Comparison of ENCODE assay signal across 24 cellular contexts in the genomic region with DNA sequence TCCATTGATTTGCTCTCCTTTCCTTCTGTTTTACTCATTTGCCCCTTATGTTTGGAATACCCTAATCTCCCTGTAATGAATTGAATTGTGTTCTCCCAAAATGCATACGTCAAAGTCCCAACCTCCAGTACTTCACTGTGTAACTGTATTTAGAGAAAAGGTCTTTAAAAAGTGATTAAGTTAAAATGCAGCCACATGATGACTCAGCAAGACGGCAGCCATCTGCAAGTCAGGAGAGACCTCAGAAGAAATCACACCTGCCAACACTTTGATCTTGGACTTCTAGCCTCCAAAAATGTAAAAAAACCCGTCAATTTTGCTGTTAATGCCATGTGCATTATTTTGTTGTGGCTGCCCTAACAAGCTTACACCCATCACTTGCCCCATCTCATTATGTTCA.
DNase-seq lines count a peak whose midpoint lies in the region; ATAC-seq and TF ChIP-seq lines count a peak whose summit lies in the region.
"Had no signal": no experiment of that assay in that cellular context is flagged by ENCODE, and none has a peak within 500 bp of the region (broad histone marks: within the 10 kb centered on the region; RNA-seq: fewer than 3 reads in every experiment).

No MANE protein-coding gene starts in this region.

- no peak for TF ChIP-seq CTCF in PC-9 (conservative IDR thresholded peaks at IDR 0.05)
- no peak for TF ChIP-seq CTCF in epithelial cell of esophagus (IDR thresholded peaks at IDR 0.05; ENCODE audit: insufficient read depth, low read depth, low read length, missing control alignments)
- no peak for TF ChIP-seq CTCF in gastroesophageal sphincter (IDR thresholded peaks at IDR 0.05)

- TF ChIP-seq EP300 in gastroesophageal sphincter (IDR thresholded peaks at IDR 0.05) = no peak

- POLR2A ChIA-PET in PC-9 (lab: Charles Lee; ENCODE audit: unreplicated experiment) = no interaction called here

- no peaks in the 10 kb centered on the region; the same call in 1 of the 2 replicates for H3K4me1 ChIP-seq in PC-9 (replicated peaks; ENCODE audit: insufficient read depth)
- H3K4me1 ChIP-seq in gastroesophageal sphincter = no peaks in the 10 kb centered on the region
- H3K4me1 ChIP-seq: Caco-2 had no signal

- WGBS in gastroesophageal sphincter (ENCODE audit: low coverage in 1 of 2), 2 donors = 50 to 53% methylated on average over 3 of the region's 3 CpGs

- H3K4me3 Mint-ChIP-seq in activated T-cell treated with anti-CD3 and anti-CD28 coated beads, Interleukin-2, amount 50 U/mL, for 72 hours = no peak overlapping the region
- H3K4me3 Mint-ChIP-seq: B cell; CD8-positive, alpha-beta T cell had no signal

- TF ChIP-seq POLR2A in gastroesophageal sphincter (IDR thresholded peaks at IDR 0.05) = no peak

- H3K27ac ChIP-seq in PC-9 (no peak overlapping the region), gastroesophageal sphincter (no peak overlapping the region)
- H3K27ac ChIP-seq: C4-2B, HL-60, SK-N-MC had no signal

- no peak overlapping the region for H3K27ac Mint-ChIP-seq in activated T-cell treated with anti-CD3 and anti-CD28 coated beads, Interleukin-2, amount 50 U/mL, for 72 hours
- H3K27ac Mint-ChIP-seq: B cell; CD8-positive, alpha-beta T cell had no signal

- peak overlapping the region; percentile 73 for H2AFZ ChIP-seq in PC-9

- H4K20me1 ChIP-seq in PC-9 (ENCODE audit: insufficient read depth) = no peaks in the 10 kb centered on the region

- H3K9me3 Mint-ChIP-seq in activated T-cell treated with anti-CD3 and anti-CD28 coated beads, Interleukin-2, amount 50 U/mL, for 72 hours = peaks cover 5 to 7% of the 10 kb centered on the region in 2 donors

- DNase-seq in H4 (ENCODE audit: low spot score) = peak; percentile 44
- DNase-seq in PC-9 = no peak
- DNase-seq in epithelial cell of esophagus (ENCODE audit: low read depth) = peak; percentile 4
- DNase-seq in NCI-H82 (lab: John Stamatoyannopoulos, UW) = no peak
- no peak for DNase-seq in activated T-cell treated with anti-CD3 and anti-CD28 coated beads, Interleukin-2, amount 50 U/mL, for 72 hours
- DNase-seq: Caco-2; CD8-positive, alpha-beta T cell; DMS 273 treated with DMSO at 0.1 percent for 48 hours; DMS79; GF-D8; KBM-7; MV-4-11; NCI-H1105 treated with DMSO at 0.1 percent for 48 hours; NCI-H2029; NCI-H2227 treated with DMSO at 0.1 percent for 48 hours; NCI-H526 treated with DMSO at 0.1 percent for 48 hours; SIG-M5 had no signal

- intact Hi-C loops in PC-9 (cut with micrococcal nuclease; ENCODE audit: unreplicated experiment) = no loop called here

- H3F3A ChIP-seq in PC-9 (ENCODE audit: insufficient read depth, low read depth) = no peaks in the 10 kb centered on the region

- CTCF ChIA-PET in PC-9 (lab: Charles Lee) = no interaction called here

- H3K36me3 ChIP-seq in PC-9 (ENCODE audit: low read depth) (no peaks in the 10 kb centered on the region), gastroesophageal sphincter (no peaks in the 10 kb centered on the region)
- H3K36me3 ChIP-seq: HAP-1 had no signal

- H3K4me3 ChIP-seq in PC-9 (no peak overlapping the region), epithelial cell of esophagus (ENCODE audit: low read length) (no peak overlapping the region), gastroesophageal sphincter (no peak overlapping the region)
- H3K4me3 ChIP-seq: HAP-1, SK-N-MC had no signal

- no peaks in the 10 kb centered on the region for H3K9me2 ChIP-seq in PC-9 (ENCODE audit: insufficient read depth)

- no peak overlapping the region for H3K4me2 ChIP-seq in PC-9

- H3K36me3 Mint-ChIP-seq in activated T-cell treated with anti-CD3 and anti-CD28 coated beads, Interleukin-2, amount 50 U/mL, for 72 hours (ENCODE audit: insufficient read depth in 2 of 2) = peaks cover 0 to 1% of the 10 kb centered on the region in 2 donors
- H3K36me3 Mint-ChIP-seq: CD8-positive, alpha-beta T cell had no signal

- H3K79me2 ChIP-seq in PC-9 (ENCODE audit: low read depth) = no peaks in the 10 kb centered on the region

- ATAC-seq in gastroesophageal sphincter = no peak
- no peak for ATAC-seq in activated T-cell treated with anti-CD3 and anti-CD28 coated beads, Interleukin-2, amount 50 U/mL, for 72 hours (replicated peaks in 1 of 2)
- no peak for ATAC-seq in GM18909 (IDR thresholded peaks at IDR 0.05; ENCODE audit: poor library complexity, unreplicated experiment)
- ATAC-seq: CD8-positive, alpha-beta T cell had no signal

- BruUV-seq in PC-9 (replicated peaks; lab: Mats Ljungman, UMichigan) = no TSS peak

- no peaks in the 10 kb centered on the region for H3K27me3 Mint-ChIP-seq in activated T-cell treated with anti-CD3 and anti-CD28 coated beads, Interleukin-2, amount 50 U/mL, for 72 hours (ENCODE audit: low read depth)
- H3K27me3 Mint-ChIP-seq: B cell had no signal

- H3K4me1 Mint-ChIP-seq in activated T-cell treated with anti-CD3 and anti-CD28 coated beads, Interleukin-2, amount 50 U/mL, for 72 hours (ENCODE audit: low read depth) = no peaks in the 10 kb centered on the region
- H3K4me1 Mint-ChIP-seq: B cell had no signal

- H3K27me3 ChIP-seq in PC-9 (ENCODE audit: insufficient read depth, low read depth) (no peaks in the 10 kb centered on the region), gastroesophageal sphincter (no peaks in the 10 kb centered on the region)

- H3K9me3 ChIP-seq in PC-9 (ENCODE audit: insufficient read depth, low read depth) (no peaks in the 10 kb centered on the region; the same call in 1 of the 2 replicates), gastroesophageal sphincter (peaks cover 0 to 9% (median 0%) of the 10 kb centered on the region in 3 donors)
- H3K9me3 ChIP-seq: Caco-2, HAP-1 had no signal

Comparison
In these comparisons a context has a peak if more than half of its experiments do, and no peak if none do; other contexts are left out.
1. DNase-seq: peak in H4 (single experiment) and epithelial cell of esophagus (single experiment); none in PC-9 (0 of 2), NCI-H82 (single experiment) and activated T-cell treated with anti-CD3 and anti-CD28 coated beads, Interleukin-2, amount 50 U/mL, for 72 hours (0 of 2).